Comparison of ENCODE assay signal across 7 cellular contexts in genomic region chr14:75482366-75482765, GRCh38. TPM values are rescaled to one million over a fixed set of nuclear protein-coding genes. Genes with fewer than 3 reads are reported as not detected.
"Had no signal": no experiment of that assay in that cellular context is flagged by ENCODE, and none has a peak within 500 bp of the region (broad histone marks: within the 10 kb centered on the region; RNA-seq: fewer than 3 reads in every experiment).

No MANE protein-coding gene starts in this region.

- H3K9ac ChIP-seq: GM23248 had no signal

- H2AFZ ChIP-seq: GM23248 had no signal

- H3K4me3 ChIP-seq: GM23248 had no signal

- DNase-seq: GM23248, GOT3, H9, HCEC 1CT, KBM-7 had no signal

- H3K27ac ChIP-seq: GM23248, HL-60 had no signal

RNA-seq across cellular contexts. Expression of gene BATF, which starts 39.9 kb away (rescaled TPM):
- total RNA-seq: GM23248, H9, HT1080 had no signal
- polyA plus RNA-seq: GM23248 had no signal
